ENCODE assay signal across 10 cellular contexts in genomic region chr3:108133858-108134554, GRCh38. TPM values are rescaled to one million over a fixed set of nuclear protein-coding genes. Genes with fewer than 3 reads are reported as not detected.
DNase-seq lines count a peak whose midpoint lies in the region; ATAC-seq and TF ChIP-seq lines count a peak whose summit lies in the region.
"Had no signal": no experiment of that assay in that cellular context is flagged by ENCODE, and none has a peak within 500 bp of the region (broad histone marks: within the 10 kb centered on the region; RNA-seq: fewer than 3 reads in every experiment).

No MANE protein-coding gene starts in this region.

- H2BK5ac ChIP-seq in mesendoderm (ENCODE audit: low read length): no peak overlapping the region

- no peak overlapping the region for H3K4ac ChIP-seq in mesendoderm (ENCODE audit: low read depth, low read length)

- peaks cover 3% of the 10 kb centered on the region for H3K27me3 Mint-ChIP-seq in IgD-negative memory B cell

- H3K18ac ChIP-seq in mesendoderm (ENCODE audit: low read length): no peak overlapping the region

- H3K4me1 Mint-ChIP-seq in IgD-negative memory B cell: peaks cover 60 to 83% (median 63%) of the 10 kb centered on the region in 3 donors

- peak overlapping the region; percentile 86 to 98 (median 97) for H3K27ac Mint-ChIP-seq in IgD-negative memory B cell

- H3K27ac ChIP-seq in mesendoderm (ENCODE audit: low read depth, low read length): no peak overlapping the region
- H3K27ac ChIP-seq: hepatocyte, right atrium auricular region had no signal

- WGBS in mesendoderm (ENCODE audit: extremely low coverage, insufficient coverage, low lambda C conversion rate): no CpG with 5 or more reads among the region's 5 CpGs

- H4K5ac ChIP-seq in mesendoderm (ENCODE audit: low read length): no peak overlapping the region

- peaks cover 0 to 3% (median 0%) of the 10 kb centered on the region in 3 donors for H3K9me3 Mint-ChIP-seq in IgD-negative memory B cell

- no peak overlapping the region for H2BK15ac ChIP-seq in mesendoderm (replicated peaks; ENCODE audit: low read depth)

- H3K36me3 Mint-ChIP-seq in IgD-negative memory B cell: peaks cover 13% of the 10 kb centered on the region

- TF ChIP-seq CTCF in fibroblast of pulmonary artery (IDR thresholded peaks at IDR 0.05; ENCODE audit: low read length, missing control alignments): no peak

- no peaks in the 10 kb centered on the region for H3K27me3 ChIP-seq in mesendoderm (ENCODE audit: insufficient read depth, low read length, poor library complexity)
- H3K27me3 ChIP-seq: hepatocyte, right atrium auricular region had no signal

- H2BK120ac ChIP-seq in mesendoderm (ENCODE audit: low read depth, low read length): no peak overlapping the region

- no peak overlapping the region for H4K8ac ChIP-seq in mesendoderm (ENCODE audit: low read depth, low read length)

- H3K4me1 ChIP-seq in mesendoderm (ENCODE audit: control insufficient read depth, low read depth, low read length): no peaks in the 10 kb centered on the region
- H3K4me1 ChIP-seq: right atrium auricular region had no signal

- DNase-seq in fibroblast of pulmonary artery (ENCODE audit: low read depth): peak; percentile 18
- no peak for DNase-seq in left lobe of liver (ENCODE audit: low spot score)
- DNase-seq in dermis blood vessel endothelial cell: no peak
- DNase-seq in NK-92 treated with Interleukin-12 subunit alpha and Interleukin-12 subunit beta, amount 100 ng/mL, for 24 hours (lab: John Stamatoyannopoulos, UW): no peak
- no peak for DNase-seq in mesendoderm

- H3K4me3 ChIP-seq in fibroblast of pulmonary artery (replicated peaks; ENCODE audit: low read depth, low read length) (no peak overlapping the region), mesendoderm (ENCODE audit: low read length) (no peak overlapping the region)
- H3K4me3 ChIP-seq: hepatocyte, right atrium auricular region had no signal

- H3K36me3 ChIP-seq in mesendoderm (ENCODE audit: control insufficient read depth, insufficient read depth, low read length): no peaks in the 10 kb centered on the region
- H3K36me3 ChIP-seq: right atrium auricular region had no signal

- no peaks in the 10 kb centered on the region for H3K79me2 ChIP-seq in mesendoderm (ENCODE audit: control insufficient read depth, insufficient read depth, low read length)
- H3K79me2 ChIP-seq: hepatocyte had no signal

- H3K4me3 Mint-ChIP-seq in IgD-negative memory B cell: peak overlapping the region; percentile 62 to 88 (median 72)

- ATAC-seq in GM18498 (IDR thresholded peaks at IDR 0.05; ENCODE audit: unreplicated experiment) (peak; percentile 45), GM21619 (IDR thresholded peaks at IDR 0.05; ENCODE audit: unreplicated experiment) (peak; percentile 54), left lobe of liver (no peak)

- H3K9ac ChIP-seq in mesendoderm (ENCODE audit: low read length): no peak overlapping the region

- H3K56ac ChIP-seq in mesendoderm (ENCODE audit: low read length): no peak overlapping the region

- H2AK5ac ChIP-seq in mesendoderm (ENCODE audit: low read length): no peak overlapping the region

- H3K79me1 ChIP-seq in mesendoderm (ENCODE audit: low read length): no peaks in the 10 kb centered on the region

- H3K4me2 ChIP-seq in mesendoderm (ENCODE audit: low read length): no peak overlapping the region
- H3K4me2 ChIP-seq: hepatocyte had no signal

- H3K23ac ChIP-seq in mesendoderm (ENCODE audit: low read length): no peak overlapping the region

RNA-seq across cellular contexts. Expression of gene CD47, which starts 43.2 kb away (rescaled TPM):
- polyA plus RNA-seq in IgD-negative memory B cell: 147 TPM
- total RNA-seq in left lobe of liver (21.8 TPM), dermis blood vessel endothelial cell (85.6 and 113 TPM in 2 replicates)
- polyA plus RNA-seq in mesendoderm (2013, experiment 1 of 2): 4.5 TPM
- 5.3 TPM for polyA plus RNA-seq in mesendoderm (2013, experiment 2 of 2)
